8 cellular contexts compared by ENCODE assay signal in the genomic region with DNA sequence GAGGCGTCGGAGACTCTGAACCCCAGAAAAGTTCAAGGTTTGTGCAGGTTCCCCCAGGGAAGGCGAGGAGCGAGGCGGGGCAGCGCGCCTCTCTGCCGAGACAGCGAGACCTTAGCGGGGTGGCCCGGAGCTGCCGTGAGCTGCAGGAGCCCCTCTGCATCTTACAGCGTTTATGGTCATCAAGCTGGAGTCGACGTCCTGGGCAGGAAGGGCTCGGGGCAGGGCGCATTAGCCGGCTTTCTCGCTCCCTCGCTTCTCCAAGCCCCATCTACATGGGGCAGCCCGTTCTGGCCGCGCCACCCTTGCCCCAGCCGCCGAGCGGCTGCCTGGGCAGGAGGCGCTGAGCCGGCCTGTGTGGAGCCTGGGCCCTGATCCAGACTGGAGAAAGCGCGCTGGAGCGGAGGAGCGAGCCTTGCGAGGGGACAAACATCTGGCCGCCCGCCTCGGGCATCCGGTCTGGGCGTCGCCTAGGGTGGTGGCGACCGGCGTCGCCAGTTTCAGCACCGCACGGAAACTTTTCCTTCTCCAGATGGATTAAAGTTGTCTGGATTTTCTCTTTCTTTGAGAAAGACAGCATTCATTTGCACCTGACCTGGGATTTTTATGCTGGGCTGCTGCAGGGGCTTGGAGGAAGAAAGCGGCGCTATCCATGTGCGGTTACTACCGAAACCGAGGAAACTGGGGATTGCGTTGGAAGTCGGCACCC. TPM values are rescaled to one million over a fixed set of nuclear protein-coding genes. Genes with fewer than 3 reads are reported as not detected.
DNase-seq lines count a peak whose midpoint lies in the region; ATAC-seq and TF ChIP-seq lines count a peak whose summit lies in the region.

No MANE protein-coding gene starts in this region.

- peaks cover 98% of the 10 kb centered on the region for H3K27me3 ChIP-seq in cardiac muscle cell

- no peaks in the 10 kb centered on the region for H3K9me3 ChIP-seq in T-helper 17 cell (ENCODE audit: control insufficient read depth, low read length, poor library complexity, severe bottlenecking)
- no peaks in the 10 kb centered on the region for H3K9me3 ChIP-seq in cardiac muscle cell (ENCODE audit: low read depth)

- H3K27ac ChIP-seq in cardiac muscle cell: no peak overlapping the region

- peaks cover 14% of the 10 kb centered on the region for H3K4me1 Mint-ChIP-seq in T-helper 17 cell

- ATAC-seq in T-helper 17 cell (no peak), GM19395 (IDR thresholded peaks at IDR 0.05; ENCODE audit: unreplicated experiment) (no peak), HG03469 (IDR thresholded peaks at IDR 0.05; ENCODE audit: unreplicated experiment) (no peak)

- peaks cover 18% of the 10 kb centered on the region for H3K4me1 ChIP-seq in cardiac muscle cell (ENCODE audit: low read depth)

- no peaks in the 10 kb centered on the region for H3K36me3 ChIP-seq in cardiac muscle cell

- peak overlapping the region; percentile 78 for H3K4me3 Mint-ChIP-seq in T-helper 17 cell

- no peak overlapping the region for H3K27ac Mint-ChIP-seq in T-helper 17 cell

- DNase-seq in H4 (ENCODE audit: low spot score): peak; percentile 14
- no peak for DNase-seq in T-helper 17 cell
- DNase-seq in cardiac muscle cell (ENCODE audit: low read depth in 1 of 2, low spot score in 1 of 2): peak; percentile 11 to 44
- DNase-seq in retina: peak; percentile 83
- no peak for DNase-seq in NOMO-1 treated with dmso at 0.1 percent for 144 hours (lab: John Stamatoyannopoulos, UW; ENCODE audit: unreplicated experiment)
- no peak for DNase-seq in stimulated activated naive CD4-positive, alpha-beta T cell treated with Interleukin-2 at 50 U/mL for 16 hours (lab: John Stamatoyannopoulos, UW)

- H3K36me3 Mint-ChIP-seq in T-helper 17 cell (ENCODE audit: low read depth): peaks cover 4% of the 10 kb centered on the region

- peak overlapping the region; percentile 44 for H3K4me3 ChIP-seq in cardiac muscle cell

- H3K27me3 Mint-ChIP-seq in T-helper 17 cell: peaks cover 74% of the 10 kb centered on the region

- TF ChIP-seq CTCF in cardiac muscle cell (IDR thresholded peaks at IDR 0.05; ENCODE audit: low read depth, low read length): no peak

RNA-seq across cellular contexts. Expression of gene TMEM132E, which starts 0.8 kb away (rescaled TPM):
- 0.17 and 0.27 TPM in 2 replicates for total RNA-seq in H4 (2014; rRNA removed; shearing (Covaris generic))
- total RNA-seq in T-helper 17 cell: not detected
- total RNA-seq in cardiac muscle cell: 0.18 and 0.46 TPM in 2 replicates
- 0.16 TPM in 1 of 2 replicates, not detected in the other for polyA plus RNA-seq in cardiac muscle cell

Comparison
In these comparisons a context has a peak if more than half of its experiments do, and no peak if none do; other contexts are left out.
1. DNase-seq: peak in H4 (single experiment), cardiac muscle cell (2 of 2) and retina (single experiment); none in T-helper 17 cell (0 of 3), NOMO-1 treated with dmso at 0.1 percent for 144 hours (single experiment) and stimulated activated naive CD4-positive, alpha-beta T cell treated with Interleukin-2 at 50 U/mL for 16 hours (single experiment).